1 cellular context compared by ENCODE assay signal in genomic region chr5:74877624-74878304, GRCh38.
TF ChIP-seq lines count a peak whose summit lies in the region.

No MANE protein-coding gene starts in this region.

TF ChIP-seq in SK-N-SH treated with all-trans-retinoic acid at 6 μM for 48 hours, 23 proteins besides CTCF, POLR2A, EP300 and RAD21 (continued from another document):
- TF ChIP-seq POU6F1 (CRISPR knock-in tag; IDR thresholded peaks at IDR 0.05; ENCODE audit: borderline replicate concordance, low read depth) (no peak), RARB (CRISPR knock-in tag; IDR thresholded peaks at IDR 0.05) (no peak), ARNTL (CRISPR knock-in tag; IDR thresholded peaks at IDR 0.05; ENCODE audit: borderline replicate concordance, low read depth) (no peak), GLIS3 (CRISPR knock-in tag; IDR thresholded peaks at IDR 0.05) (no peak), BACH2 (CRISPR knock-in tag; IDR thresholded peaks at IDR 0.05; ENCODE audit: borderline replicate concordance) (no peak), CREB5 (CRISPR knock-in tag; IDR thresholded peaks at IDR 0.05; ENCODE audit: low read depth) (no peak)
